In genomic region chr14:65092340-65092739, GRCh38 we compare ENCODE assay signal across 16 cellular contexts. TPM values are rescaled to one million over a fixed set of nuclear protein-coding genes. Genes with fewer than 3 reads are reported as not detected.
A peak's percentile ranks its signal among the peaks of the same experiment; 100 is the strongest.
DNase-seq lines count a peak whose midpoint lies in the region; ATAC-seq, FAIRE-seq and TF ChIP-seq lines count a peak whose summit lies in the region.
"Had no signal": no experiment of that assay in that cellular context is flagged by ENCODE, and none has a peak within 500 bp of the region (broad histone marks: within the 10 kb centered on the region; RNA-seq: fewer than 3 reads in every experiment).

No MANE protein-coding gene starts in this region.

- CTCF ChIA-PET in CD8-positive, alpha-beta T cell (lab: Charles Lee), result no interaction called here
- CTCF ChIA-PET in activated CD8-positive, alpha-beta memory T cell treated with anti-CD3 and anti-CD28 coated beads, Interleukin-2, amount 10 ng/mL, durations not matched to agents 7 days and 5 days (lab: Charles Lee), result interaction anchor here (1.1 kb wide), 1 partner anchor 16 kb away, joined by 3 read pairs; no protein-coding TSS in a partner anchor

- peaks cover 93% of the 10 kb centered on the region for H3K36me3 Mint-ChIP-seq in CD8-positive, alpha-beta T cell
- peaks cover 83% of the 10 kb centered on the region for H3K36me3 Mint-ChIP-seq in activated CD8-positive, alpha-beta memory T cell treated with anti-CD3 and anti-CD28 coated beads, Interleukin-2, amount 10 ng/mL, durations not matched to agents 7 days and 5 days
- H3K36me3 Mint-ChIP-seq in endodermal cell (ENCODE audit: low read depth), result peaks cover 66% of the 10 kb centered on the region

- FAIRE-seq in bronchial epithelial cell (lab: Jason Lieb, UNC) (no peak), small intestine (lab: Jason Lieb, UNC) (no peak)
- FAIRE-seq: GM12878, GM18507 had no signal

- H3K27me3 Mint-ChIP-seq in CD8-positive, alpha-beta T cell (ENCODE audit: low read depth), result no peaks in the 10 kb centered on the region
- H3K27me3 Mint-ChIP-seq in activated CD8-positive, alpha-beta memory T cell treated with anti-CD3 and anti-CD28 coated beads, Interleukin-2, amount 10 ng/mL, durations not matched to agents 7 days and 5 days, result no peaks in the 10 kb centered on the region
- H3K27me3 Mint-ChIP-seq in endodermal cell (ENCODE audit: insufficient read depth), result no peaks in the 10 kb centered on the region
- H3K27me3 Mint-ChIP-seq: IgD-negative memory B cell had no signal

- no peak overlapping the region for H3K9ac ChIP-seq in endodermal cell (ENCODE audit: extremely low read depth, low read length, poor library complexity, severe bottlenecking)
- H3K9ac ChIP-seq: BLaER1, GM23248 had no signal

- WGBS in small intestine, 3 donors, result 23 to 68% (median 45%) methylated on average over 2 of the region's 2 CpGs
- 98% methylated on average over 2 of the region's 2 CpGs; no CpG with 5 or more reads in 1 of the 2 experiments for WGBS in endodermal cell (ENCODE audit: insufficient coverage in 1 of 2, insufficient read length in 1 of 2), 2 experiments

- H3K4me3 Mint-ChIP-seq in CD8-positive, alpha-beta T cell, result no peak overlapping the region
- H3K4me3 Mint-ChIP-seq in activated CD8-positive, alpha-beta memory T cell treated with anti-CD3 and anti-CD28 coated beads, Interleukin-2, amount 10 ng/mL, durations not matched to agents 7 days and 5 days, result no peak overlapping the region
- H3K4me3 Mint-ChIP-seq in endodermal cell, result no peak overlapping the region
- H3K4me3 Mint-ChIP-seq: IgD-negative memory B cell had no signal

- peaks cover 38% of the 10 kb centered on the region for H3K4me1 ChIP-seq in CD8-positive, alpha-beta T cell (ENCODE audit: insufficient read depth, low read length)
- H3K4me1 ChIP-seq in small intestine (ENCODE audit: control insufficient read depth in 2 of 2, insufficient read depth in 1 of 2, low read depth in 1 of 2, low read length in 1 of 2) (peaks cover 6 to 22% of the 10 kb centered on the region in 2 donors), endodermal cell (ENCODE audit: control insufficient read depth, insufficient read depth, low read length) (no peaks in the 10 kb centered on the region)

- H3K4me3 ChIP-seq in CD8-positive, alpha-beta T cell (ENCODE audit: low read depth, low read length), result no peak overlapping the region
- H3K4me3 ChIP-seq in bronchial epithelial cell (ENCODE audit: low read depth, low read length), result no peak overlapping the region
- H3K4me3 ChIP-seq in small intestine (ENCODE audit: low read depth in 1 of 2, low read length in 2 of 2), result no peak overlapping the region
- H3K4me3 ChIP-seq in endodermal cell (ENCODE audit: low read length), result no peak overlapping the region
- H3K4me3 ChIP-seq: BLaER1, GM12878, GM23248 had no signal

- no peak for ATAC-seq in CD8-positive, alpha-beta T cell
- peak; percentile 57 for ATAC-seq in left colon
- no peak for ATAC-seq in activated CD8-positive, alpha-beta memory T cell treated with anti-CD3 and anti-CD28 coated beads, Interleukin-2, amount 10 ng/mL, durations not matched to agents 7 days and 5 days
- ATAC-seq: GM12878 had no signal

- no peaks in the 10 kb centered on the region for H3K27me3 ChIP-seq in CD8-positive, alpha-beta T cell (ENCODE audit: insufficient read depth, low read length)
- H3K27me3 ChIP-seq in bronchial epithelial cell (ENCODE audit: control insufficient read depth, insufficient read depth, low read length) (no peaks in the 10 kb centered on the region), small intestine (ENCODE audit: control insufficient read depth in 2 of 2, insufficient read depth in 2 of 2, low read length in 2 of 2) (no peaks in the 10 kb centered on the region), endodermal cell (ENCODE audit: control insufficient read depth, insufficient read depth, low read length, poor library complexity, severe bottlenecking) (no peaks in the 10 kb centered on the region)
- H3K27me3 ChIP-seq: BLaER1 had no signal

- DNase-seq in CD8-positive, alpha-beta T cell, result no peak
- peak; percentile 17 for DNase-seq in bronchial epithelial cell (ENCODE audit: low read depth)
- no peak for DNase-seq in left colon
- peak; percentile 79 for DNase-seq in small intestine
- DNase-seq in activated CD8-positive, alpha-beta memory T cell treated with anti-CD3 and anti-CD28 coated beads, Interleukin-2, amount 10 ng/mL, durations not matched to agents 7 days and 5 days, result no peak
- DNase-seq in NCI-H446 treated with DMSO at 0.1 percent for 48 hours (lab: John Stamatoyannopoulos, UW), result no peak
- DNase-seq in endodermal cell, result no peak
- DNase-seq: 8988T, AML-193, DMS79, GM23248, H7 had no signal

- peaks cover 7% of the 10 kb centered on the region for H3K9me3 Mint-ChIP-seq in CD8-positive, alpha-beta T cell
- peaks cover 9% of the 10 kb centered on the region for H3K9me3 Mint-ChIP-seq in activated CD8-positive, alpha-beta memory T cell treated with anti-CD3 and anti-CD28 coated beads, Interleukin-2, amount 10 ng/mL, durations not matched to agents 7 days and 5 days (ENCODE audit: low read depth)
- H3K9me3 Mint-ChIP-seq in endodermal cell, result peaks cover 21% of the 10 kb centered on the region
- H3K9me3 Mint-ChIP-seq: IgD-negative memory B cell had no signal

- H3K27ac Mint-ChIP-seq in CD8-positive, alpha-beta T cell, result peak overlapping the region; percentile 37
- H3K27ac Mint-ChIP-seq in activated CD8-positive, alpha-beta memory T cell treated with anti-CD3 and anti-CD28 coated beads, Interleukin-2, amount 10 ng/mL, durations not matched to agents 7 days and 5 days, result no peak overlapping the region
- H3K27ac Mint-ChIP-seq in endodermal cell, result no peak overlapping the region
- H3K27ac Mint-ChIP-seq: IgD-negative memory B cell had no signal

- H3K36me3 ChIP-seq in CD8-positive, alpha-beta T cell (ENCODE audit: insufficient read depth, low read length), result peaks cover 58% of the 10 kb centered on the region
- H3K36me3 ChIP-seq in bronchial epithelial cell (ENCODE audit: control insufficient read depth, insufficient read depth, low read length) (peaks cover 20% of the 10 kb centered on the region), small intestine (ENCODE audit: control insufficient read depth in 2 of 2, insufficient read depth in 2 of 2, low read length in 2 of 2) (peaks cover 12 to 38% of the 10 kb centered on the region in 2 donors), endodermal cell (ENCODE audit: control insufficient read depth, insufficient read depth, low read length) (peaks cover 91% of the 10 kb centered on the region)

- intact Hi-C loops in CD8-positive, alpha-beta T cell (cut with DNase I, micrococcal nuclease), result no loop called here
- intact Hi-C loops in left colon (cut with DNase I, micrococcal nuclease), result no loop called here

- POLR2A ChIA-PET in CD8-positive, alpha-beta T cell (lab: Charles Lee), result no interaction called here

- no peaks in the 10 kb centered on the region for H3K9me3 ChIP-seq in CD8-positive, alpha-beta T cell (ENCODE audit: low read length)
- no peaks in the 10 kb centered on the region for H3K9me3 ChIP-seq in small intestine (ENCODE audit: control insufficient read depth, low read depth)
- H3K9me3 ChIP-seq in endodermal cell (ENCODE audit: control insufficient read depth, low read length), result peaks cover 28% of the 10 kb centered on the region

- TF ChIP-seq CTCF in CD8-positive, alpha-beta T cell (IDR thresholded peaks at IDR 0.05), result no peak
- TF ChIP-seq CTCF in bronchial epithelial cell (IDR thresholded peaks at IDR 0.05; ENCODE audit: insufficient read depth, low read length, severe bottlenecking) (no peak), endodermal cell (conservative IDR thresholded peaks at IDR 0.05) (no peak)

- no peak overlapping the region for H3K27ac ChIP-seq in CD8-positive, alpha-beta T cell (ENCODE audit: low read depth, low read length)
- peak overlapping the region in 1 of 2 donors; percentile 57 for H3K27ac ChIP-seq in small intestine (ENCODE audit: low read depth in 1 of 2, low read length in 1 of 2)
- no peak overlapping the region for H3K27ac ChIP-seq in endodermal cell (ENCODE audit: low read depth, low read length)
- H3K27ac ChIP-seq: BLaER1, GM23248 had no signal

- peaks cover 80% of the 10 kb centered on the region for H3K4me1 Mint-ChIP-seq in CD8-positive, alpha-beta T cell (ENCODE audit: low read depth)
- H3K4me1 Mint-ChIP-seq in activated CD8-positive, alpha-beta memory T cell treated with anti-CD3 and anti-CD28 coated beads, Interleukin-2, amount 10 ng/mL, durations not matched to agents 7 days and 5 days, result peaks cover 39% of the 10 kb centered on the region
- peaks cover 14% of the 10 kb centered on the region for H3K4me1 Mint-ChIP-seq in endodermal cell

RNA-seq across cellular contexts. Expression of gene MAX, which starts 10.0 kb away (rescaled TPM):
- total RNA-seq in CD8-positive, alpha-beta T cell, result 100 to 1,000 TPM; 143 to 153 TPM
- total RNA-seq in bronchial epithelial cell (42.4 and 48.8 TPM in 2 replicates), left colon (100 to 1,000 TPM in 1 of 2 donors, 10 to 100 TPM in 1; 95.5 to 137 TPM), endodermal cell (10 to 100 TPM; 44.3 to 49.0 TPM)
- polyA plus RNA-seq in small intestine, result 10 to 100 TPM; 42.9 to 77.3 (median 64.6) TPM
- 100 to 1,000 TPM; 130 to 134 TPM for total RNA-seq in activated CD8-positive, alpha-beta memory T cell treated with anti-CD3 and anti-CD28 coated beads, Interleukin-2, amount 10 ng/mL, durations not matched to agents 7 days and 5 days
- 36.4 TPM for polyA plus RNA-seq in endodermal cell (2013, experiment 1 of 2)
- polyA plus RNA-seq in endodermal cell (2013, experiment 2 of 2), result 30.5 TPM

Comparison
In these comparisons a context has a peak if more than half of its experiments do, and no peak if none do; other contexts are left out.
1. DNase-seq: peak in bronchial epithelial cell (single experiment) and small intestine (single experiment); none in CD8-positive, alpha-beta T cell (0 of 7), left colon (0 of 2), activated CD8-positive, alpha-beta memory T cell treated with anti-CD3 and anti-CD28 coated beads, Interleukin-2, amount 10 ng/mL, durations not matched to agents 7 days and 5 days (single experiment), NCI-H446 treated with DMSO at 0.1 percent for 48 hours (single experiment) and endodermal cell (single experiment).